In the genomic region with DNA sequence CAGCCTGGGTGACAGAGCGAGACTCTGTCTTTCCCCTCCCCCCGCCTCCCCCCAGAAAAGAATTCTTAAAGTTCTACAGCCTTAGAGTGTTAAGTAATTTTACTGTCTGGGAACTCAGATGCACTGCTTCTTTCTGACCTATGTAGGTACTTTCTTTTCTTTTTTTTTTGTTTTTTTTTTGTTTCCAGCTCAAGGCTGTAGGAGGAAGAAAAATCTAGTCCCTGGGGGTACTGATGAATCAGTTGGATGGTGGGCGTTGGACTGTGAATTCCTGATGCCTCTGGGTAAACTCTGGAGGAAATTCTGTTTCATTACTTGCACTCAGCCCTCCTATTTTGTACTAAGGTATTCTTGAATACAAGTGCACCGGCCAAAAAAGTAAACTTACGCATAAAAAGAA, we compare ENCODE assay signal across 21 cellular contexts. TPM values are rescaled to one million over a fixed set of nuclear protein-coding genes. Genes with fewer than 3 reads are reported as not detected.
DNase-seq lines count a peak whose midpoint lies in the region; ATAC-seq, FAIRE-seq and TF ChIP-seq lines count a peak whose summit lies in the region.
"Had no signal": no experiment of that assay in that cellular context is flagged by ENCODE, and none has a peak within 500 bp of the region (broad histone marks: within the 10 kb centered on the region; RNA-seq: fewer than 3 reads in every experiment).

No MANE protein-coding gene starts in this region.

- intact Hi-C loops in CD4-positive, alpha-beta T cell (cut with DNase I, micrococcal nuclease) = loop anchor here (10.0 kb wide), 3 partner anchors 297 to 437 kb away; partner anchors contain the start of genes CRELD1 (in 1 of the 2), EMC3 (in 1 of the 2) and RPUSD3 (in 1 of the 2)

- no peak overlapping the region for H3K4me3 Mint-ChIP-seq in CD4-positive, alpha-beta T cell
- H3K4me3 Mint-ChIP-seq in activated naive CD8-positive, alpha-beta T cell treated with anti-CD3 and anti-CD28 coated beads, Interleukin-2, amount 50 U/mL, for 24 hours = no peak overlapping the region
- H3K4me3 Mint-ChIP-seq: WTC11 had no signal

- peaks cover 62% of the 10 kb centered on the region for H3K4me1 Mint-ChIP-seq in CD4-positive, alpha-beta T cell (ENCODE audit: low read depth)
- H3K4me1 Mint-ChIP-seq in activated naive CD8-positive, alpha-beta T cell treated with anti-CD3 and anti-CD28 coated beads, Interleukin-2, amount 50 U/mL, for 24 hours = peaks cover 52% of the 10 kb centered on the region

- no peaks in the 10 kb centered on the region for H3K9me3 ChIP-seq in CD4-positive, alpha-beta T cell (ENCODE audit: control insufficient read depth, low read length)
- H3K9me3 ChIP-seq: adrenal gland, BE2C, colonic mucosa had no signal

- no peak for FAIRE-seq in frontal cortex (lab: Jason Lieb, UNC)
- FAIRE-seq: endothelial cell of umbilical vein had no signal

- no peaks in the 10 kb centered on the region for H3K27me3 ChIP-seq in ACC112 (ENCODE audit: insufficient read depth, low read length)
- no peaks in the 10 kb centered on the region for H3K27me3 ChIP-seq in CD4-positive, alpha-beta T cell (ENCODE audit: control insufficient read depth, insufficient read depth, low read length)
- H3K27me3 ChIP-seq: adrenal gland, BE2C, colonic mucosa had no signal

- no peaks in the 10 kb centered on the region for H3K27me3 Mint-ChIP-seq in CD4-positive, alpha-beta T cell
- H3K27me3 Mint-ChIP-seq in activated naive CD8-positive, alpha-beta T cell treated with anti-CD3 and anti-CD28 coated beads, Interleukin-2, amount 50 U/mL, for 24 hours = no peaks in the 10 kb centered on the region
- H3K27me3 Mint-ChIP-seq: naive B cell had no signal

- no peaks in the 10 kb centered on the region for H3K9me3 Mint-ChIP-seq in CD4-positive, alpha-beta T cell
- H3K9me3 Mint-ChIP-seq in activated naive CD8-positive, alpha-beta T cell treated with anti-CD3 and anti-CD28 coated beads, Interleukin-2, amount 50 U/mL, for 24 hours = no peaks in the 10 kb centered on the region
- H3K9me3 Mint-ChIP-seq: naive B cell, WTC11 had no signal

- peaks cover 69% of the 10 kb centered on the region for H3K36me3 Mint-ChIP-seq in CD4-positive, alpha-beta T cell (ENCODE audit: low read depth)
- H3K36me3 Mint-ChIP-seq in activated naive CD8-positive, alpha-beta T cell treated with anti-CD3 and anti-CD28 coated beads, Interleukin-2, amount 50 U/mL, for 24 hours (ENCODE audit: low read depth) = peaks cover 50% of the 10 kb centered on the region
- H3K36me3 Mint-ChIP-seq: naive B cell had no signal

- H3K27ac ChIP-seq in ACC112 (ENCODE audit: low read depth, low read length) = peak overlapping the region; percentile 37
- peak overlapping the region; percentile 11 for H3K27ac ChIP-seq in CD4-positive, alpha-beta T cell (ENCODE audit: low read depth, low read length)
- H3K27ac ChIP-seq: adrenal gland, colonic mucosa had no signal

- H3K79me2 ChIP-seq in ACC112 (ENCODE audit: control insufficient read depth, insufficient read depth, low read length, unreplicated experiment) = peaks cover 2% of the 10 kb centered on the region

- TF ChIP-seq CTCF in CD4-positive, alpha-beta T cell (IDR thresholded peaks at IDR 0.05) = no peak

- DNase-seq in CD4-positive, alpha-beta T cell = no peak
- no peak for DNase-seq in activated naive CD8-positive, alpha-beta T cell treated with anti-CD3 and anti-CD28 coated beads, Interleukin-2, amount 50 U/mL, for 24 hours
- DNase-seq in kidney tubule cell (ENCODE audit: low spot score) = peak; percentile 55
- no peak for DNase-seq in stimulated activated CD8-positive, alpha-beta memory T cell treated with anti-CD3 and anti-CD28 coated beads, Interleukin-4, amount 100 ng/mL, for 48 hours
- DNase-seq in frontal cortex (ENCODE audit: low spot score in 2 of 2) = no peak
- DNase-seq in amniotic stem cell (lab: John Stamatoyannopoulos, UW) = no peak
- no peak for DNase-seq in GOT3 (lab: John Stamatoyannopoulos, UW)
- DNase-seq: activated CD8-positive, alpha-beta memory T cell treated with anti-CD3 and anti-CD28 coated beads, Interleukin-2, amount 50 U/mL, for 4 hours; BE2C; colonic mucosa; naive B cell; NCI-H1436 treated with DMSO at 0.1 percent for 48 hours; stimulated activated CD4-positive, alpha-beta T cell treated with anti-CD3 and anti-CD28 coated beads, Interleukin-2, amount 100 ng/mL, for 24 hours had no signal

- no peak overlapping the region; the same call in 1 of the 2 replicates for H3K4me3 ChIP-seq in ACC112 (ENCODE audit: low read depth, low read length)
- H3K4me3 ChIP-seq: adrenal gland, colonic mucosa, lung had no signal

- peaks cover 15% of the 10 kb centered on the region for H3K4me1 ChIP-seq in ACC112 (ENCODE audit: control insufficient read depth, insufficient read depth, low read length, unreplicated experiment)
- H3K4me1 ChIP-seq: adrenal gland, BE2C, colonic mucosa had no signal

- no peak overlapping the region for H3K27ac Mint-ChIP-seq in CD4-positive, alpha-beta T cell
- peak overlapping the region; percentile 69 for H3K27ac Mint-ChIP-seq in activated naive CD8-positive, alpha-beta T cell treated with anti-CD3 and anti-CD28 coated beads, Interleukin-2, amount 50 U/mL, for 24 hours

- 0 out of 2 replicates have a peak, but pooled peaks cover 8% of the 10 kb centered on the region for H3K36me3 ChIP-seq in ACC112 (ENCODE audit: insufficient read depth, low read length)
- H3K36me3 ChIP-seq: colonic mucosa had no signal

- no peak for ATAC-seq in CD4-positive, alpha-beta T cell (ENCODE audit: poor library complexity)
- no peak for ATAC-seq in activated naive CD8-positive, alpha-beta T cell treated with anti-CD3 and anti-CD28 coated beads, Interleukin-2, amount 50 U/mL, for 24 hours
- ATAC-seq: WTC11 had no signal

- POLR2A ChIA-PET in CD4-positive, alpha-beta T cell (lab: Charles Lee) = interaction anchor here (1.0 kb wide), 1 partner anchor 22 kb away, joined by 3 read pairs; no protein-coding TSS in a partner anchor

- CTCF ChIA-PET in CD4-positive, alpha-beta T cell (lab: Charles Lee) = interaction anchor here (0.7 to 1.8 kb wide), 4 partner anchors 18 to 118 kb away, joined by 3 to 7 read pairs (median 4); no protein-coding TSS in a partner anchor

- no peak overlapping the region for H2AFZ ChIP-seq in ACC112 (ENCODE audit: low read length, unreplicated experiment)

RNA-seq across cellular contexts. Expression of gene GHRL, which starts 10.8 kb away (rescaled TPM):
- 1 to 10 TPM; 1.1 to 3.2 TPM for total RNA-seq in CD4-positive, alpha-beta T cell
- not detected for total RNA-seq in frontal cortex
- total RNA-seq: endothelial cell of umbilical vein, glomerular endothelial cell, H4, NCI-H460 had no signal

RNA-seq across cellular contexts. Expression of gene TATDN2, which starts 33.7 kb away (rescaled TPM):
- 10 to 100 TPM; 48.7 to 50.2 TPM for total RNA-seq in CD4-positive, alpha-beta T cell
- 19.2 TPM for total RNA-seq in frontal cortex

RNA-seq across cellular contexts. Expression of gene SEC13, which starts 39.0 kb away (rescaled TPM):
- 10 to 100 TPM; 81.1 to 86.5 TPM for total RNA-seq in CD4-positive, alpha-beta T cell
- 64.4 TPM for total RNA-seq in frontal cortex
